In the genomic region with DNA sequence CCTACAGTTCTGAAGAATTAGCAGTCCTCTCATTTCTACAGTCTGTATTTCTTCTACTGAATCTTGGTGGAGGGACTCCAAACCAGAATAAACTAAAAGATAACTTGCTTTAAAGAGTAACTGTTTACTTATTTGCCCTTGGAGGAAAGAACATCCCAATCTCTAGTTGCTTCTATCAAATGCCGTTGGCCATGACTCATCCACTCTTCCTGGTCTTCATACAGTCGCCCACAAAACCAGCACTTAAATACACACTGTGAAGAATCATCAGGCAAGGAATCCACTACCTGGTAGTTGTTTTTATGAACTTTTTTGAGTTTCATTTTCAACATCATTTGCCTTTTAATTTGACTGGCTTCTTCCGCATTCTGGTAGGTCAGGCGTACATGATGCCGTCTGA, we compare ENCODE assay signal across 21 cellular contexts. TPM values are rescaled to one million over a fixed set of nuclear protein-coding genes. Genes with fewer than 3 reads are reported as not detected.
DNase-seq lines count a peak whose midpoint lies in the region; ATAC-seq, FAIRE-seq and TF ChIP-seq lines count a peak whose summit lies in the region.
"Had no signal": no experiment of that assay in that cellular context is flagged by ENCODE, and none has a peak within 500 bp of the region (broad histone marks: within the 10 kb centered on the region; RNA-seq: fewer than 3 reads in every experiment).

No MANE protein-coding gene starts in this region.

- in situ Hi-C loops in GM13977 (cut with MboI; ENCODE audit: low pct_unique_long_range_greater_than_20kb, low sequenced_read_pairs, unreplicated experiment), result no loop called here

- peaks cover 1% of the 10 kb centered on the region for H3K4me1 Mint-ChIP-seq in activated naive CD8-positive, alpha-beta T cell treated with anti-CD3 and anti-CD28 coated beads, Interleukin-2, amount 50 U/mL, for 24 hours

- peaks cover 62% of the 10 kb centered on the region for H3K36me3 Mint-ChIP-seq in activated naive CD8-positive, alpha-beta T cell treated with anti-CD3 and anti-CD28 coated beads, Interleukin-2, amount 50 U/mL, for 24 hours (ENCODE audit: low read depth)

- H3K27me3 Mint-ChIP-seq in activated naive CD8-positive, alpha-beta T cell treated with anti-CD3 and anti-CD28 coated beads, Interleukin-2, amount 50 U/mL, for 24 hours, result no peaks in the 10 kb centered on the region

- peaks cover 60% of the 10 kb centered on the region for H3K9me3 Mint-ChIP-seq in activated naive CD8-positive, alpha-beta T cell treated with anti-CD3 and anti-CD28 coated beads, Interleukin-2, amount 50 U/mL, for 24 hours

- H3K36me3 ChIP-seq in bronchial epithelial cell (ENCODE audit: control insufficient read depth, insufficient read depth, low read length), result peaks cover 5% of the 10 kb centered on the region

- FAIRE-seq in bronchial epithelial cell (lab: Jason Lieb, UNC), result no peak
- FAIRE-seq: GM12892 had no signal

- no peaks in the 10 kb centered on the region for H3K27me3 ChIP-seq in bronchial epithelial cell (ENCODE audit: control insufficient read depth, insufficient read depth, low read length)

- H3K4me3 Mint-ChIP-seq in activated naive CD8-positive, alpha-beta T cell treated with anti-CD3 and anti-CD28 coated beads, Interleukin-2, amount 50 U/mL, for 24 hours, result no peak overlapping the region

- TF ChIP-seq CTCF in bronchial epithelial cell (IDR thresholded peaks at IDR 0.05; ENCODE audit: insufficient read depth, low read length, severe bottlenecking) (no peak), GM13977 (IDR thresholded peaks at IDR 0.05; ENCODE audit: extremely low read depth, insufficient read depth, missing control alignments) (no peak)

- DNase-seq in DMS53 (lab: John Stamatoyannopoulos, UW), result peak; percentile 51
- DNase-seq in DMS53 treated with DMSO at 0.1 percent for 48 hours (lab: John Stamatoyannopoulos, UW; ENCODE audit: unreplicated experiment), result no peak
- DNase-seq in NCI-H226, result peak; percentile 42
- peak; percentile 28 for DNase-seq in bronchial epithelial cell (ENCODE audit: low read depth)
- DNase-seq in myocyte (ENCODE audit: low read depth), result peak; percentile 4
- DNase-seq in GM13977 (ENCODE audit: low spot score), result no peak
- no peak for DNase-seq in activated naive CD8-positive, alpha-beta T cell treated with anti-CD3 and anti-CD28 coated beads, Interleukin-2, amount 50 U/mL, for 24 hours
- no peak for DNase-seq in NCI-H82 treated with DMSO at 0.1 percent for 48 hours (lab: John Stamatoyannopoulos, UW; ENCODE audit: unreplicated experiment)
- DNase-seq: C1 segment of cervical spinal cord, DMS153, GDM1, GM23248, NCI-H1417 treated with DMSO at 0.1 percent for 48 hours, NCI-H2029 treated with DMSO at 0.1 percent for 48 hours, NCI-H526, PC-9, SHP77 had no signal

- H3K27ac Mint-ChIP-seq in activated naive CD8-positive, alpha-beta T cell treated with anti-CD3 and anti-CD28 coated beads, Interleukin-2, amount 50 U/mL, for 24 hours, result no peak overlapping the region

- no peak overlapping the region for H3K4me3 ChIP-seq in bronchial epithelial cell (ENCODE audit: low read depth, low read length)
- H3K4me3 ChIP-seq: GM23248, PC-9 had no signal

- ATAC-seq in activated naive CD8-positive, alpha-beta T cell treated with anti-CD3 and anti-CD28 coated beads, Interleukin-2, amount 50 U/mL, for 24 hours, result no peak
- ATAC-seq: HCT116, SK-N-SH treated with all-trans-retinoic acid at 6 μM for 48 hours had no signal

RNA-seq across cellular contexts. Expression of a gene that starts 14.2 kb away (rescaled TPM):
- total RNA-seq in bronchial epithelial cell, result 30.5 and 40.3 TPM in 2 replicates
- 5.7 and 8.0 TPM in 2 replicates for total RNA-seq in myocyte
- polyA plus RNA-seq in myocyte (2012), result 1.8 TPM
- total RNA-seq: HT-29 had no signal

Comparison
In these comparisons a context has a peak if more than half of its experiments do, and no peak if none do; other contexts are left out.
1. DNase-seq: peak in DMS53 (single experiment), NCI-H226 (single experiment), bronchial epithelial cell (single experiment) and myocyte (single experiment); none in DMS53 treated with DMSO at 0.1 percent for 48 hours (single experiment), GM13977 (single experiment), activated naive CD8-positive, alpha-beta T cell treated with anti-CD3 and anti-CD28 coated beads, Interleukin-2, amount 50 U/mL, for 24 hours (single experiment) and NCI-H82 treated with DMSO at 0.1 percent for 48 hours (single experiment).